1 cellular context compared by ENCODE assay signal in genomic region chr20:54115172-54115854, GRCh38.
A peak's percentile ranks its signal among the peaks of the same experiment; 100 is the strongest.
TF ChIP-seq lines count a peak whose summit lies in the region.

No MANE protein-coding gene starts in this region.

TF ChIP-seq in HepG2, 621 proteins besides CTCF, POLR2A, EP300 and RAD21 (continued from another document):
- TF ChIP-seq, protein P1, sequence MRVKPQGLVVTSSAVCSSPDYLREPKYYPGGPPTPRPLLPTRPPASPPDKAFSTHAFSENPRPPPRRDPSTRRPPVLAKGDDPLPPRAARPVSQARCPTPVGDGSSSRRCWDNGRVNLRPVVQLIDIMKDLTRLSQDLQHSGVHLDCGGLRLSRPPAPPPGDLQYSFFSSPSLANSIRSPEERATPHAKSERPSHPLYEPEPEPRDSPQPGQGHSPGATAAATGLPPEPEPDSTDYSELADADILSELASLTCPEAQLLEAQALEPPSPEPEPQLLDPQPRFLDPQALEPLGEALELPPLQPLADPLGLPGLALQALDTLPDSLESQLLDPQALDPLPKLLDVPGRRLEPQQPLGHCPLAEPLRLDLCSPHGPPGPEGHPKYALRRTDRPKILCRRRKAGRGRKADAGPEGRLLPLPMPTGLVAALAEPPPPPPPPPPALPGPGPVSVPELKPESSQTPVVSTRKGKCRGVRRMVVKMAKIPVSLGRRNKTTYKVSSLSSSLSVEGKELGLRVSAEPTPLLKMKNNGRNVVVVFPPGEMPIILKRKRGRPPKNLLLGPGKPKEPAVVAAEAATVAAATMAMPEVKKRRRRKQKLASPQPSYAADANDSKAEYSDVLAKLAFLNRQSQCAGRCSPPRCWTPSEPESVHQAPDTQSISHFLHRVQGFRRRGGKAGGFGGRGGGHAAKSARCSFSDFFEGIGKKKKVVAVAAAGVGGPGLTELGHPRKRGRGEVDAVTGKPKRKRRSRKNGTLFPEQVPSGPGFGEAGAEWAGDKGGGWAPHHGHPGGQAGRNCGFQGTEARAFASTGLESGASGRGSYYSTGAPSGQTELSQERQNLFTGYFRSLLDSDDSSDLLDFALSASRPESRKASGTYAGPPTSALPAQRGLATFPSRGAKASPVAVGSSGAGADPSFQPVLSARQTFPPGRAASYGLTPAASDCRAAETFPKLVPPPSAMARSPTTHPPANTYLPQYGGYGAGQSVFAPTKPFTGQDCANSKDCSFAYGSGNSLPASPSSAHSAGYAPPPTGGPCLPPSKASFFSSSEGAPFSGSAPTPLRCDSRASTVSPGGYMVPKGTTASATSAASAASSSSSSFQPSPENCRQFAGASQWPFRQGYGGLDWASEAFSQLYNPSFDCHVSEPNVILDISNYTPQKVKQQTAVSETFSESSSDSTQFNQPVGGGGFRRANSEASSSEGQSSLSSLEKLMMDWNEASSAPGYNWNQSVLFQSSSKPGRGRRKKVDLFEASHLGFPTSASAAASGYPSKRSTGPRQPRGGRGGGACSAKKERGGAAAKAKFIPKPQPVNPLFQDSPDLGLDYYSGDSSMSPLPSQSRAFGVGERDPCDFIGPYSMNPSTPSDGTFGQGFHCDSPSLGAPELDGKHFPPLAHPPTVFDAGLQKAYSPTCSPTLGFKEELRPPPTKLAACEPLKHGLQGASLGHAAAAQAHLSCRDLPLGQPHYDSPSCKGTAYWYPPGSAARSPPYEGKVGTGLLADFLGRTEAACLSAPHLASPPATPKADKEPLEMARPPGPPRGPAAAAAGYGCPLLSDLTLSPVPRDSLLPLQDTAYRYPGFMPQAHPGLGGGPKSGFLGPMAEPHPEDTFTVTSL (CRISPR knock-in tag; IDR thresholded peaks at IDR 0.05; ENCODE audit: borderline replicate concordance) = no peak
- no peak for TF ChIP-seq SOX13 (IDR thresholded peaks at IDR 0.05)
- TF ChIP-seq SOX13 (CRISPR knock-in tag; conservative IDR thresholded peaks at IDR 0.05 in 1 of 2, IDR thresholded peaks at IDR 0.05 in 1 of 2) = no peak
- no peak; the same call in 1 of the 2 replicates for TF ChIP-seq THRA (CRISPR knock-in tag; IDR thresholded peaks at IDR 0.05; ENCODE audit: borderline replicate concordance)
- TF ChIP-seq ZNF598 (CRISPR knock-in tag; IDR thresholded peaks at IDR 0.05; ENCODE audit: borderline replicate concordance) = no peak; the same call in 1 of the 2 replicates
- TF ChIP-seq MAFK (conservative IDR thresholded peaks at IDR 0.05 in 1 of 2, IDR thresholded peaks at IDR 0.05 in 1 of 2; ENCODE audit: low read length in 2 of 2) = 0 out of 4 replicates have a peak, but pooled peaks of 1 of the 2 experiments have one; percentile 20
- no peak for TF ChIP-seq SMYD3 (CRISPR knock-in tag; IDR thresholded peaks at IDR 0.05)
- TF ChIP-seq TBX2 (CRISPR knock-in tag; IDR thresholded peaks at IDR 0.05; ENCODE audit: borderline replicate concordance) = no peak
- TF ChIP-seq, protein P2, sequence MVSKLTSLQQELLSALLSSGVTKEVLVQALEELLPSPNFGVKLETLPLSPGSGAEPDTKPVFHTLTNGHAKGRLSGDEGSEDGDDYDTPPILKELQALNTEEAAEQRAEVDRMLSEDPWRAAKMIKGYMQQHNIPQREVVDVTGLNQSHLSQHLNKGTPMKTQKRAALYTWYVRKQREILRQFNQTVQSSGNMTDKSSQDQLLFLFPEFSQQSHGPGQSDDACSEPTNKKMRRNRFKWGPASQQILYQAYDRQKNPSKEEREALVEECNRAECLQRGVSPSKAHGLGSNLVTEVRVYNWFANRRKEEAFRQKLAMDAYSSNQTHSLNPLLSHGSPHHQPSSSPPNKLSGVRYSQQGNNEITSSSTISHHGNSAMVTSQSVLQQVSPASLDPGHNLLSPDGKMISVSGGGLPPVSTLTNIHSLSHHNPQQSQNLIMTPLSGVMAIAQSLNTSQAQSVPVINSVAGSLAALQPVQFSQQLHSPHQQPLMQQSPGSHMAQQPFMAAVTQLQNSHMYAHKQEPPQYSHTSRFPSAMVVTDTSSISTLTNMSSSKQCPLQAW (CRISPR knock-in tag; IDR thresholded peaks at IDR 0.05) = no peak; the same call in 1 of the 2 replicates
- no peak for TF ChIP-seq SALL2 (CRISPR knock-in tag; IDR thresholded peaks at IDR 0.05)
- peak; percentile 59; the same call in 1 of the 2 replicates for TF ChIP-seq ZNF44 (CRISPR knock-in tag; IDR thresholded peaks at IDR 0.05)
- no peak for TF ChIP-seq IRF9 (CRISPR knock-in tag; IDR thresholded peaks at IDR 0.05; ENCODE audit: borderline replicate concordance)
- TF ChIP-seq HDAC2 (CRISPR knock-in tag; IDR thresholded peaks at IDR 0.05) = peak; percentile 12; the same call in 1 of the 2 replicates
- TF ChIP-seq AHR (CRISPR knock-in tag; IDR thresholded peaks at IDR 0.05) = peak; percentile 26; the same call in 1 of the 2 replicates
- TF ChIP-seq TSC22D2 (CRISPR knock-in tag; IDR thresholded peaks at IDR 0.05; ENCODE audit: borderline replicate concordance) = peak; percentile 88; the same call in 1 of the 2 replicates
- peak; percentile 17; the same call in 1 of the 2 replicates for TF ChIP-seq NFE2 (CRISPR knock-in tag; IDR thresholded peaks at IDR 0.05)
- TF ChIP-seq POLR2AphosphoS2 (IDR thresholded peaks at IDR 0.05; ENCODE audit: low read depth, low read length) = no peak
- peak; percentile 86 for TF ChIP-seq PRPF4 (IDR thresholded peaks at IDR 0.05; ENCODE audit: low read depth, low read length, poor library complexity, severe bottlenecking)
- TF ChIP-seq, protein P3, sequence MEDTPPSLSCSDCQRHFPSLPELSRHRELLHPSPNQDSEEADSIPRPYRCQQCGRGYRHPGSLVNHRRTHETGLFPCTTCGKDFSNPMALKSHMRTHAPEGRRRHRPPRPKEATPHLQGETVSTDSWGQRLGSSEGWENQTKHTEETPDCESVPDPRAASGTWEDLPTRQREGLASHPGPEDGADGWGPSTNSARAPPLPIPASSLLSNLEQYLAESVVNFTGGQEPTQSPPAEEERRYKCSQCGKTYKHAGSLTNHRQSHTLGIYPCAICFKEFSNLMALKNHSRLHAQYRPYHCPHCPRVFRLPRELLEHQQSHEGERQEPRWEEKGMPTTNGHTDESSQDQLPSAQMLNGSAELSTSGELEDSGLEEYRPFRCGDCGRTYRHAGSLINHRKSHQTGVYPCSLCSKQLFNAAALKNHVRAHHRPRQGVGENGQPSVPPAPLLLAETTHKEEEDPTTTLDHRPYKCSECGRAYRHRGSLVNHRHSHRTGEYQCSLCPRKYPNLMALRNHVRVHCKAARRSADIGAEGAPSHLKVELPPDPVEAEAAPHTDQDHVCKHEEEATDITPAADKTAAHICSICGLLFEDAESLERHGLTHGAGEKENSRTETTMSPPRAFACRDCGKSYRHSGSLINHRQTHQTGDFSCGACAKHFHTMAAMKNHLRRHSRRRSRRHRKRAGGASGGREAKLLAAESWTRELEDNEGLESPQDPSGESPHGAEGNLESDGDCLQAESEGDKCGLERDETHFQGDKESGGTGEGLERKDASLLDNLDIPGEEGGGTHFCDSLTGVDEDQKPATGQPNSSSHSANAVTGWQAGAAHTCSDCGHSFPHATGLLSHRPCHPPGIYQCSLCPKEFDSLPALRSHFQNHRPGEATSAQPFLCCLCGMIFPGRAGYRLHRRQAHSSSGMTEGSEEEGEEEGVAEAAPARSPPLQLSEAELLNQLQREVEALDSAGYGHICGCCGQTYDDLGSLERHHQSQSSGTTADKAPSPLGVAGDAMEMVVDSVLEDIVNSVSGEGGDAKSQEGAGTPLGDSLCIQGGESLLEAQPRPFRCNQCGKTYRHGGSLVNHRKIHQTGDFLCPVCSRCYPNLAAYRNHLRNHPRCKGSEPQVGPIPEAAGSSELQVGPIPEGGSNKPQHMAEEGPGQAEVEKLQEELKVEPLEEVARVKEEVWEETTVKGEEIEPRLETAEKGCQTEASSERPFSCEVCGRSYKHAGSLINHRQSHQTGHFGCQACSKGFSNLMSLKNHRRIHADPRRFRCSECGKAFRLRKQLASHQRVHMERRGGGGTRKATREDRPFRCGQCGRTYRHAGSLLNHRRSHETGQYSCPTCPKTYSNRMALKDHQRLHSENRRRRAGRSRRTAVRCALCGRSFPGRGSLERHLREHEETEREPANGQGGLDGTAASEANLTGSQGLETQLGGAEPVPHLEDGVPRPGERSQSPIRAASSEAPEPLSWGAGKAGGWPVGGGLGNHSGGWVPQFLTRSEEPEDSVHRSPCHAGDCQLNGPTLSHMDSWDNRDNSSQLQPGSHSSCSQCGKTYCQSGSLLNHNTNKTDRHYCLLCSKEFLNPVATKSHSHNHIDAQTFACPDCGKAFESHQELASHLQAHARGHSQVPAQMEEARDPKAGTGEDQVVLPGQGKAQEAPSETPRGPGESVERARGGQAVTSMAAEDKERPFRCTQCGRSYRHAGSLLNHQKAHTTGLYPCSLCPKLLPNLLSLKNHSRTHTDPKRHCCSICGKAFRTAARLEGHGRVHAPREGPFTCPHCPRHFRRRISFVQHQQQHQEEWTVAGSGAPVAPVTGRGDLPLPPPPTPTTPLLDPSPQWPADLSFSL (CRISPR knock-in tag; IDR thresholded peaks at IDR 0.05) = no peak
- TF ChIP-seq NR3C1 (CRISPR knock-in tag; IDR thresholded peaks at IDR 0.05) = no peak
- TF ChIP-seq ERF (CRISPR knock-in tag; IDR thresholded peaks at IDR 0.05) = 0 out of 2 replicates have a peak, but pooled peaks have one; percentile 28
- peak; percentile 3; the same call in 1 of the 2 replicates for TF ChIP-seq ZNF761 (CRISPR knock-in tag; conservative IDR thresholded peaks at IDR 0.05)
